Comparison of ENCODE assay signal across 12 cellular contexts in genomic region chr7:139423091-139423490, GRCh38.
"Had no signal": no experiment of that assay in that cellular context is flagged by ENCODE, and none has a peak within 500 bp of the region (broad histone marks: within the 10 kb centered on the region; RNA-seq: fewer than 3 reads in every experiment).

No MANE protein-coding gene starts in this region.

- DNase-seq: activated B cell treated with CpG ODN at 0.5 μM for 24 hours; activated CD4-positive, alpha-beta T cell treated with anti-CD3 and anti-CD28 coated beads, Interleukin-2, amount 10 ng/mL, durations not matched to agents 24 days and 14 days; activated naive CD4-positive, alpha-beta T cell treated with anti-CD3 and anti-CD28 coated beads for 36 hours; cerebellar nuclear complex; left ventricle myocardium inferior; mesendoderm; right lobe of liver; stimulated activated naive CD4-positive, alpha-beta T cell had no signal

- ATAC-seq: activated T-helper 17 cell treated with anti-CD3 and anti-CD28 coated beads, Interleukin-2, amount 50 U/mL, for 72 hours; esophagus mucosa; right lobe of liver; SK-N-SH treated with all-trans-retinoic acid at 6 μM for 48 hours had no signal

- H3K4me3 ChIP-seq: left ventricle myocardium inferior, right lobe of liver, thoracic aorta had no signal

- H3K27me3 ChIP-seq: right lobe of liver had no signal

- H3K4me1 ChIP-seq: right lobe of liver had no signal

- H3K9me3 ChIP-seq: left ventricle myocardium inferior, right lobe of liver, thoracic aorta had no signal

- H3K27ac ChIP-seq: left ventricle myocardium inferior, right lobe of liver, thoracic aorta had no signal
